ENCODE assay signal across 10 cellular contexts in the genomic region with DNA sequence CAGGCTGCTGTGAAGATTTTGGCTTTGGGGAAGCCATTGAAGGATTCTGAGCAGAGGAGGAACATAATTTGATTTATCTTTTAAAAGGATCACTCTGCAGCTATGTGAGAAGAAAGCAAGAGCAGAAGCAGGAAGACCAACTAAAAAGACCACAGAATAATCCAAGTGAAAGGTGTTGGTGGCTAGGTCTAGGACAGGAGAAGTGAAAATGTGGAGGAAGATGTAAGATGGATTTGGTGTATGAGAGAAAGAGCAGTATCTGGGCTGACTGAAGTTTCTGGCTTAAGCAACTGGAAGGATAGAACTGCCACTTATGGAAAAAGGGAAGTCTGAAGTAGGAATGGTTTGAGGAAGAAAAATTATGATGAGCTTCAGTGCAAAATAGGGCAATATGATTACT.
A peak's percentile ranks its signal among the peaks of the same experiment; 100 is the strongest.
DNase-seq lines count a peak whose midpoint lies in the region; ATAC-seq and TF ChIP-seq lines count a peak whose summit lies in the region.
"Had no signal": no experiment of that assay in that cellular context is flagged by ENCODE, and none has a peak within 500 bp of the region (broad histone marks: within the 10 kb centered on the region; RNA-seq: fewer than 3 reads in every experiment).

No MANE protein-coding gene starts in this region.

- CTCF ChIA-PET in CD4-positive, alpha-beta T cell (lab: Charles Lee): interaction anchor here (0.8 to 2.6 kb wide), 9 partner anchors 9 to 62 kb away, joined by 3 to 15 read pairs (median 4); a partner anchor contains a TSS
- CTCF ChIA-PET in SK-N-SH (lab: Yijun Ruan, JAX) (interaction anchor here (0.7 to 1.9 kb wide), 7 partner anchors 13 to 212 kb away, joined by 3 to 9 read pairs (median 3); no protein-coding TSS in a partner anchor), HEK293T (lab: Yijun Ruan, JAX) (interaction anchor here (0.6 kb wide), 1 partner anchor 1311 kb away, joined by 3 read pairs; no protein-coding TSS in a partner anchor)

- POLR2A ChIA-PET in CD4-positive, alpha-beta T cell (lab: Charles Lee): interaction anchor here (0.7 to 4.5 kb wide), 20 partner anchors 8 to 131 kb away, joined by 3 to 63 read pairs (median 4); a partner anchor contains a TSS
- POLR2A ChIA-PET in SK-N-SH (lab: Yijun Ruan, JAX) (no interaction called here), HEK293T (lab: Yijun Ruan, JAX) (no interaction called here)

- H3K4me1 Mint-ChIP-seq in CD4-positive, alpha-beta T cell (ENCODE audit: low read depth): peaks cover 61% of the 10 kb centered on the region

- H3K79me2 ChIP-seq in SK-N-SH (ENCODE audit: insufficient read depth): no peaks in the 10 kb centered on the region

- peaks cover 8% of the 10 kb centered on the region for H3K4me1 ChIP-seq in effector memory CD4-positive, alpha-beta T cell (ENCODE audit: control insufficient read depth, insufficient read depth, low read length, poor library complexity, severe bottlenecking)
- H3K4me1 ChIP-seq in SK-N-SH (ENCODE audit: control insufficient read depth in 1 of 2, insufficient read depth in 2 of 2, low read depth in 1 of 2, low read length in 1 of 2): no peaks in the 10 kb centered on the region; a peak in 2 of 4 replicates

- no peak overlapping the region for H2AFZ ChIP-seq in SK-N-SH (ENCODE audit: low read depth)

- H3K4me2 ChIP-seq in SK-N-SH: no peak overlapping the region

- intact Hi-C loops in CD4-positive, alpha-beta T cell (cut with DNase I, micrococcal nuclease): loop anchor here (1.0 to 5.0 kb wide), 3 partner anchors 47 to 61 kb away; no protein-coding TSS in a partner anchor

- no peaks in the 10 kb centered on the region for H3K27me3 ChIP-seq in CD4-positive, alpha-beta T cell (ENCODE audit: control insufficient read depth, insufficient read depth, low read length)
- H3K27me3 ChIP-seq in effector memory CD4-positive, alpha-beta T cell (replicated peaks; ENCODE audit: control insufficient read depth, insufficient read depth, low read length, poor library complexity, severe bottlenecking): no peaks in the 10 kb centered on the region
- no peaks in the 10 kb centered on the region for H3K27me3 ChIP-seq in SK-N-SH (ENCODE audit: insufficient read depth)

- no peak for TF ChIP-seq CTCF in CD4-positive, alpha-beta T cell (IDR thresholded peaks at IDR 0.05)
- no peak for TF ChIP-seq CTCF in GM20000 (IDR thresholded peaks at IDR 0.05; ENCODE audit: extremely low read depth, missing control alignments)
- TF ChIP-seq CTCF in SK-N-SH (IDR thresholded peaks at IDR 0.05): no peak

- H3K27ac ChIP-seq in CD4-positive, alpha-beta T cell (ENCODE audit: low read depth, low read length): no peak overlapping the region
- peak overlapping the region; percentile 7 for H3K27ac ChIP-seq in effector memory CD4-positive, alpha-beta T cell (ENCODE audit: insufficient read depth, low read length, poor library complexity, severe bottlenecking)
- H3K27ac ChIP-seq in SK-N-SH (ENCODE audit: low read depth in 2 of 2, low read length in 1 of 2): no peak overlapping the region

- no peaks in the 10 kb centered on the region for H3K36me3 Mint-ChIP-seq in CD4-positive, alpha-beta T cell (ENCODE audit: low read depth)

- H3K27me3 Mint-ChIP-seq in CD4-positive, alpha-beta T cell: no peaks in the 10 kb centered on the region

- no peaks in the 10 kb centered on the region for H4K20me1 ChIP-seq in SK-N-SH (ENCODE audit: insufficient read depth)

- no peak for TF ChIP-seq EP300 in SK-N-SH (IDR thresholded peaks at IDR 0.05; ENCODE audit: borderline replicate concordance in 1 of 2, low read depth in 1 of 2, low read length in 1 of 2)

- H3K9me3 Mint-ChIP-seq in CD4-positive, alpha-beta T cell: no peaks in the 10 kb centered on the region

- TF ChIP-seq RAD21 in SK-N-SH (IDR thresholded peaks at IDR 0.05; ENCODE audit: low read length): no peak

- no peak overlapping the region for H3K4me3 ChIP-seq in effector memory CD4-positive, alpha-beta T cell (ENCODE audit: insufficient read depth, low read depth, low read length, poor library complexity, severe bottlenecking)
- no peak overlapping the region for H3K4me3 ChIP-seq in SK-N-SH (ENCODE audit: low read depth in 2 of 2, low read length in 1 of 2)

- peak overlapping the region; percentile 75 for H3K27ac Mint-ChIP-seq in CD4-positive, alpha-beta T cell

- no peaks in the 10 kb centered on the region for H3K36me3 ChIP-seq in effector memory CD4-positive, alpha-beta T cell (ENCODE audit: control insufficient read depth, insufficient read depth, low read length)
- no peaks in the 10 kb centered on the region for H3K36me3 ChIP-seq in SK-N-SH (replicated peaks in 1 of 2; ENCODE audit: control insufficient read depth in 1 of 2, insufficient read depth in 2 of 2, low read length in 1 of 2)

- H3K9me3 ChIP-seq in CD4-positive, alpha-beta T cell (ENCODE audit: control insufficient read depth, low read length): peaks cover 5% of the 10 kb centered on the region
- H3K9me3 ChIP-seq in effector memory CD4-positive, alpha-beta T cell (ENCODE audit: control insufficient read depth, low read length): no peaks in the 10 kb centered on the region
- no peaks in the 10 kb centered on the region for H3K9me3 ChIP-seq in SK-N-SH

- no peak overlapping the region for H3K9ac ChIP-seq in SK-N-SH

- no peaks in the 10 kb centered on the region for H3F3A ChIP-seq in SK-N-SH (replicated peaks; ENCODE audit: insufficient read depth)

- H3K4me3 Mint-ChIP-seq in CD4-positive, alpha-beta T cell: peak overlapping the region; percentile 71

- no peak for DNase-seq in CD4-positive, alpha-beta T cell
- DNase-seq in effector memory CD4-positive, alpha-beta T cell: no peak
- no peak for DNase-seq in GM20000 (ENCODE audit: low spot score)
- DNase-seq in SK-N-SH: no peak
- no peak for DNase-seq in HEK293T (ENCODE audit: extremely low spot score)
- no peak for DNase-seq in NCI-H187 treated with DMSO at 0.1 percent for 48 hours (lab: John Stamatoyannopoulos, UW)
- DNase-seq: DMS79 treated with DMSO at 0.1 percent for 48 hours, kidney glomerular epithelial cell had no signal

- ATAC-seq in CD4-positive, alpha-beta T cell (ENCODE audit: poor library complexity): no peak
- ATAC-seq in GM21360 (IDR thresholded peaks at IDR 0.05; ENCODE audit: unreplicated experiment) (peak; percentile 29), HG03469 (IDR thresholded peaks at IDR 0.05; ENCODE audit: unreplicated experiment) (peak; percentile 17)

- no peaks in the 10 kb centered on the region for H3K9me2 ChIP-seq in SK-N-SH

TF ChIP-seq in SK-N-SH, 30 proteins besides CTCF, POLR2A, EP300 and RAD21:
- TF ChIP-seq GABPA (IDR thresholded peaks at IDR 0.05; ENCODE audit: low read depth) (no peak), JUND (IDR thresholded peaks at IDR 0.05) (no peak), NFIC (IDR thresholded peaks at IDR 0.05; ENCODE audit: borderline replicate concordance) (no peak), RXRA (IDR thresholded peaks at IDR 0.05; ENCODE audit: borderline replicate concordance, low read depth) (no peak), CHD2 (IDR thresholded peaks at IDR 0.05; ENCODE audit: low read length, partially characterized antibody) (no peak), FOXJ3 (CRISPR knock-in tag; IDR thresholded peaks at IDR 0.05) (no peak), RCOR1 (IDR thresholded peaks at IDR 0.05; ENCODE audit: low read length) (no peak), ELF1 (IDR thresholded peaks at IDR 0.05) (no peak), TEAD4 (IDR thresholded peaks at IDR 0.05; ENCODE audit: borderline replicate concordance, insufficient read depth) (no peak), YY1 (IDR thresholded peaks at IDR 0.05; ENCODE audit: low read depth) (no peak)

TF ChIP-seq in HEK293T, 16 proteins besides CTCF, POLR2A, EP300 and RAD21:
- no peak for TF ChIP-seq SP1 (IDR thresholded peaks at IDR 0.05)
- TF ChIP-seq, protein P1, sequence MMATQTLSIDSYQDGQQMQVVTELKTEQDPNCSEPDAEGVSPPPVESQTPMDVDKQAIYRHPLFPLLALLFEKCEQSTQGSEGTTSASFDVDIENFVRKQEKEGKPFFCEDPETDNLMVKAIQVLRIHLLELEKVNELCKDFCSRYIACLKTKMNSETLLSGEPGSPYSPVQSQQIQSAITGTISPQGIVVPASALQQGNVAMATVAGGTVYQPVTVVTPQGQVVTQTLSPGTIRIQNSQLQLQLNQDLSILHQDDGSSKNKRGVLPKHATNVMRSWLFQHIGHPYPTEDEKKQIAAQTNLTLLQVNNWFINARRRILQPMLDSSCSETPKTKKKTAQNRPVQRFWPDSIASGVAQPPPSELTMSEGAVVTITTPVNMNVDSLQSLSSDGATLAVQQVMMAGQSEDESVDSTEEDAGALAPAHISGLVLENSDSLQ (IDR thresholded peaks at IDR 0.05): no peak
- no peak for TF ChIP-seq FOXA1 (IDR thresholded peaks at IDR 0.05)
- no peak for TF ChIP-seq NFRKB (IDR thresholded peaks at IDR 0.05)
- TF ChIP-seq CTBP1 (IDR thresholded peaks at IDR 0.05; ENCODE audit: borderline replicate concordance): no peak
- TF ChIP-seq FOXK2 (IDR thresholded peaks at IDR 0.05): no peak
- no peak for TF ChIP-seq TARDBP (IDR thresholded peaks at IDR 0.05)
- TF ChIP-seq ARNT (IDR thresholded peaks at IDR 0.05): no peak
- no peak for TF ChIP-seq SUZ12 (IDR thresholded peaks at IDR 0.05)
- TF ChIP-seq ELF4 (IDR thresholded peaks at IDR 0.05): no peak
- TF ChIP-seq HDGF (IDR thresholded peaks at IDR 0.05; ENCODE audit: borderline replicate concordance): no peak
